Comparison of ENCODE assay signal across 9 cellular contexts in genomic region chr16:30948087-30948955, GRCh38. TPM values are rescaled to one million over a fixed set of nuclear protein-coding genes. Genes with fewer than 3 reads are reported as not detected.
DNase-seq lines count a peak whose midpoint lies in the region; ATAC-seq and TF ChIP-seq lines count a peak whose summit lies in the region.
"Had no signal": no experiment of that assay in that cellular context is flagged by ENCODE, and none has a peak within 500 bp of the region (broad histone marks: within the 10 kb centered on the region; RNA-seq: fewer than 3 reads in every experiment).

No MANE protein-coding gene starts in this region.

- H3K9me3 ChIP-seq in Caco-2, result no peaks in the 10 kb centered on the region
- H3K9me3 ChIP-seq in heart right ventricle, result no peaks in the 10 kb centered on the region

- no peaks in the 10 kb centered on the region for H3K27me3 Mint-ChIP-seq in Caco-2 (ENCODE audit: insufficient read depth, unreplicated experiment)

- H3K4me1 ChIP-seq in Caco-2 (peaks cover 12% of the 10 kb centered on the region), heart right ventricle (peaks cover 6 to 42% (median 30%) of the 10 kb centered on the region in 9 donors)

- peak overlapping the region; percentile 45 for H3K27ac Mint-ChIP-seq in Caco-2 (ENCODE audit: unreplicated experiment)

- POLR2A ChIA-PET in Caco-2 (lab: Charles Lee), result no interaction called here

- CTCF ChIA-PET in Caco-2 (lab: Charles Lee), result no interaction called here

- H3K36me3 Mint-ChIP-seq in Caco-2 (ENCODE audit: insufficient read depth, unreplicated experiment), result peaks cover 55% of the 10 kb centered on the region

- H3K27me3 ChIP-seq in Caco-2 (replicated peaks; ENCODE audit: control insufficient read depth, insufficient read depth, low read length), result no peaks in the 10 kb centered on the region
- H3K27me3 ChIP-seq in heart right ventricle, result no peaks in the 10 kb centered on the region

- ATAC-seq in GM21529 (IDR thresholded peaks at IDR 0.05; ENCODE audit: unreplicated experiment), result peak; percentile 23
- peak; percentile 44 to 69 (median 50) for ATAC-seq in heart right ventricle
- ATAC-seq in omental fat pad (ENCODE audit: low FRiP score), result peak; percentile 74
- no peak for ATAC-seq in GM21367 (IDR thresholded peaks at IDR 0.05; ENCODE audit: unreplicated experiment)
- no peak for ATAC-seq in HG03135 (IDR thresholded peaks at IDR 0.05; ENCODE audit: unreplicated experiment)

- H3K4me3 Mint-ChIP-seq in Caco-2 (ENCODE audit: unreplicated experiment), result peak overlapping the region; percentile 74

- DNase-seq in Caco-2 (peak; percentile 86 to 92), NCI-H2196 (lab: John Stamatoyannopoulos, UW; ENCODE audit: unreplicated experiment) (peak; percentile 98), heart right ventricle (peak; percentile 75 to 92), omental fat pad (ENCODE audit: low spot score) (peak; percentile 93)

- H3K4me3 ChIP-seq in Caco-2 (ENCODE audit: low read depth, low read length) (peak overlapping the region; percentile 73), heart right ventricle (peak overlapping the region; percentile 65 to 100 (median 99))

- WGBS in heart right ventricle, 2 donors, result 12 to 13% methylated on average over 44 of the region's 44 CpGs

- intact Hi-C loops in Caco-2 (cut with micrococcal nuclease; ENCODE audit: unreplicated experiment) (no loop called here), heart right ventricle (cut with DNase I) (no loop called here)

- H3K27ac ChIP-seq in angular gyrus (ENCODE audit: low read depth, low read length) (peak overlapping the region; percentile 94), heart right ventricle (peak overlapping the region; percentile 86 to 98 (median 95))

- no peaks in the 10 kb centered on the region for H3K9me3 Mint-ChIP-seq in Caco-2 (ENCODE audit: unreplicated experiment)
- H3K9me3 Mint-ChIP-seq: activated naive CD4-positive, alpha-beta T cell treated with anti-CD3 and anti-CD28 coated beads, Interleukin-2, amount 50 U/mL, for 72 hours had no signal

- H3K36me3 ChIP-seq in Caco-2 (ENCODE audit: control insufficient read depth, insufficient read depth, low read length) (peaks cover 1% of the 10 kb centered on the region; the same call in 1 of the 2 replicates), heart right ventricle (peaks cover 0 to 32% (median 0%) of the 10 kb centered on the region in 9 donors)

- BruUV-seq in Caco-2 (replicated peaks; lab: Mats Ljungman, UMichigan), result no TSS peak

- no peak for TF ChIP-seq CTCF in Caco-2 (IDR thresholded peaks at IDR 0.05; ENCODE audit: insufficient read depth in 1 of 2, low read depth in 1 of 2, low read length in 1 of 2, severe bottlenecking in 1 of 2, unreplicated experiment in 1 of 2)
- TF ChIP-seq CTCF in heart right ventricle (IDR thresholded peaks at IDR 0.05), result peak in 1 of 9 donors; percentile 13
- no peak for TF ChIP-seq CTCF in omental fat pad (IDR thresholded peaks at IDR 0.05)

- peaks cover 8% of the 10 kb centered on the region for H3K4me1 Mint-ChIP-seq in Caco-2 (ENCODE audit: low read depth, unreplicated experiment)

RNA-seq across cellular contexts. Expression of gene ORAI3, which starts 0.5 kb away (rescaled TPM):
- 4.7 TPM in 2 replicates for total RNA-seq in Caco-2 (2022)
- 10 to 100 TPM in 8 of 10 donors, 1 to 10 TPM in 2; 7.8 to 19.8 (median 11.4) TPM for total RNA-seq in heart right ventricle
- polyA plus RNA-seq in heart right ventricle, result 10 to 100 TPM; 10.1 to 15.4 TPM
- total RNA-seq in omental fat pad, result 10 to 100 TPM; 15.5 to 42.6 (median 33.9) TPM

RNA-seq across cellular contexts. Expression of gene SETD1A, which starts 9.2 kb away (rescaled TPM):
- total RNA-seq in Caco-2 (2022) (21.5 and 26.3 TPM in 2 replicates), heart right ventricle (10 to 100 TPM in 2 of 10 donors, 1 to 10 TPM in 8; 7.5 to 11.4 (median 9.2) TPM), omental fat pad (10 to 100 TPM in 2 of 4 donors, 1 to 10 TPM in 2; 5.3 to 13.6 (median 9.2) TPM)
- polyA plus RNA-seq in heart right ventricle, result 10 to 100 TPM in 1 of 2 donors, 1 to 10 TPM in 1; 5.8 to 11.2 TPM

RNA-seq across cellular contexts. Expression of gene FBXL19, which starts 24.9 kb away (rescaled TPM):
- total RNA-seq in Caco-2 (2022) (20.2 and 23.4 TPM in 2 replicates), heart right ventricle (1 to 10 TPM; 4.1 to 8.7 (median 5.8) TPM), omental fat pad (1 to 10 TPM; 4.7 to 9.1 (median 6.9) TPM)
- 10 to 100 TPM in 1 of 2 donors, 1 to 10 TPM in 1; 5.4 to 14.1 TPM for polyA plus RNA-seq in heart right ventricle

RNA-seq across cellular contexts. Expression of gene HSD3B7, which starts 36.7 kb away (rescaled TPM):
- total RNA-seq in Caco-2 (2022) (1.3 and 2.4 TPM in 2 replicates), heart right ventricle (10 to 100 TPM in 1 of 10 donors, 1 to 10 TPM in 9; 3.3 to 13.3 (median 5.3) TPM), omental fat pad (10 to 100 TPM; 23.2 to 45.3 (median 33.0) TPM)
- polyA plus RNA-seq in heart right ventricle, result 10 to 100 TPM in 1 of 2 donors, 1 to 10 TPM in 1; 6.8 to 12.2 TPM

RNA-seq across cellular contexts. Expression of gene CTF1, which starts 51.9 kb away (rescaled TPM):
- total RNA-seq in Caco-2 (2022) (1.8 and 2.4 TPM in 2 replicates), heart right ventricle (10 to 100 TPM in 9 of 10 donors, 1 to 10 TPM in 1; 8.6 to 28.2 (median 19.9) TPM), omental fat pad (1 to 10 TPM; 1.7 to 3.5 (median 2.3) TPM)
- 10 to 100 TPM in 1 of 2 donors, 1 to 10 TPM in 1; 6.5 to 10.4 TPM for polyA plus RNA-seq in heart right ventricle

Comparison
In these comparisons a context has a peak if more than half of its experiments do, and no peak if none do; other contexts are left out.
1. ATAC-seq: peak in GM21529 (single experiment), heart right ventricle (8 of 8) and omental fat pad (single experiment); none in GM21367 (single experiment) and HG03135 (single experiment).
2. Peak in every context shown above with its lines, with median percentiles within 50 percentile points of each other: DNase-seq.